In the genomic region with DNA sequence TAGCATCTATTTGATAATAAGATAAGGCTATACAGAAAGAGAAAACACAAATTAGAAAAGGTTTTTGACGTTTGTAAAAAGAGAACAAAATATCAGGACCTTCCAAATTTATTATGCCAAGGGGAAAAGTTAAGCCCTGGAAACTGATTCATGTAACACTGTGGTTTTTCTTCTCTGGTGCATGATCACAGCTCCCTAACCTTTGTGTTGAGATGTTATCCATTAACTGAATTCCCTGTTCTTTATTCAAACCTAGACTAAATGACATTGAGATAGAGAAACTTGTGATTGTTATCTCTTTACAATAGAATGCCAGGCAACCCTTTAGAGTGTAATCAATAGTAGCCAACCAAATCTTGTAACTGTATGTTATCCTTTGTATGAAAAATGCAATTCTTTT, we compare ENCODE assay signal across 27 cellular contexts.
"Had no signal": no experiment of that assay in that cellular context is flagged by ENCODE, and none has a peak within 500 bp of the region (broad histone marks: within the 10 kb centered on the region; RNA-seq: fewer than 3 reads in every experiment).

No MANE protein-coding gene starts in this region.

- H3K36me3 ChIP-seq: brain microvascular endothelial cell, esophagus muscularis mucosa, gastrocnemius medialis, WERI-Rb-1 had no signal

- H3K4me1 ChIP-seq: esophagus muscularis mucosa, foreskin keratinocyte, gastrocnemius medialis had no signal

- H3K27ac ChIP-seq: brain microvascular endothelial cell, coronary artery, dorsolateral prefrontal cortex, esophagus muscularis mucosa, foreskin keratinocyte, gastrocnemius medialis, WERI-Rb-1 had no signal

- FAIRE-seq: astrocyte, bronchial epithelial cell, TTC549 had no signal

- H3K9me3 ChIP-seq: gastrocnemius medialis had no signal

- H3K4me3 ChIP-seq: coronary artery, dorsolateral prefrontal cortex, esophagus muscularis mucosa, gastrocnemius medialis had no signal

- DNase-seq: activated B cell treated with CpG ODN at 0.5 μM for 24 hours; activated CD4-positive, alpha-beta T cell treated with anti-CD3 and anti-CD28 coated beads for 48 hours; activated CD4-positive, alpha-beta T cell treated with anti-CD3 and anti-CD28 coated beads, Interleukin-2, amount 50 U/mL, for 1 hour; activated CD4-positive, alpha-beta T cell treated with anti-CD3 and anti-CD28 coated beads, Interleukin-2, amount 50 U/mL, for 48 hours; activated CD8-positive, alpha-beta memory T cell treated with anti-CD3 and anti-CD28 coated beads for 24 hours; activated CD8-positive, alpha-beta T cell treated with anti-CD3 and anti-CD28 coated beads for 36 hours; activated effector memory CD4-positive, alpha-beta T cell treated with Interleukin-2 at 50 U/mL for 16 hours; activated gamma-delta T cell treated with Interleukin-2 at 50 U/mL for 16 hours; activated naive CD4-positive, alpha-beta T cell treated with anti-CD3 and anti-CD28 coated beads, Interleukin-2, amount 50 U/mL, for 16 hours; activated naive CD4-positive, alpha-beta T cell treated with Interleukin-2 at 50 U/mL for 16 hours; activated T-cell treated with anti-CD3 and anti-CD28 coated beads, Interleukin-2, amount 50 U/mL, for 4 hours; amniotic stem cell; anterior cingulate cortex; brain microvascular endothelial cell; dorsolateral prefrontal cortex; effector memory CD4-positive, alpha-beta T cell; endodermal cell; erythroblast; foreskin keratinocyte; gastrocnemius medialis; T-helper 2 cell; WERI-Rb-1 had no signal
